ENCODE assay signal across 18 cellular contexts in the genomic region with DNA sequence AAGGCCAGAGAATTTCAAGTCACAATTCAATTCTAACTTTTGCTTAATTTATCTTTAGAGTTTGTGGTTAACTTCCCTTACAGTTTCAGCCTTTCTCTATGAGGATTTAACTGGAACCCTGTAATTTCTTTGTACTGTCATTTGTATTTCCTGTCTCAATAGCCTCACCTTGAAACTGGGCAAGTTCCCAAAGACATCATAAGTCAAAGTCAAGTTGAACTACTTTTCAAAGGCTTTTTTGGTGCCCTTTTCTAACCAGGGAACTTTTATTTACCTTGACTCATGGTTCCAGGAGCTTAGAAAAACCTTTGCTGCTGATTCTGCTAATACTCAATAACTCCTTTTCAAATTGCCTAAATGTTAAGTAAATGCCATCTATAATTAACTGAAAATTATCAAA.
DNase-seq lines count a peak whose midpoint lies in the region; ATAC-seq, FAIRE-seq and TF ChIP-seq lines count a peak whose summit lies in the region.
"Had no signal": no experiment of that assay in that cellular context is flagged by ENCODE, and none has a peak within 500 bp of the region (broad histone marks: within the 10 kb centered on the region; RNA-seq: fewer than 3 reads in every experiment).

No MANE protein-coding gene starts in this region.

- BruUV-seq in endothelial cell of umbilical vein (replicated peaks; lab: Mats Ljungman, UMichigan), result no TSS peak

- no peak for TF ChIP-seq CTCF in endothelial cell of umbilical vein (IDR thresholded peaks at IDR 0.05; ENCODE audit: extremely low read depth in 1 of 2, insufficient read depth in 1 of 2, low read depth in 1 of 2, low read length in 2 of 2)
- no peak for TF ChIP-seq CTCF in prostate gland (IDR thresholded peaks at IDR 0.05)

- dilution Hi-C loops in endothelial cell of umbilical vein (cut with MboI; ENCODE audit: extremely low pct_ligation_motif_present, low sequenced_read_pairs), result no loop called here

- H3K27me3 ChIP-seq in endothelial cell of umbilical vein (ENCODE audit: control insufficient read depth in 2 of 2, insufficient read depth in 2 of 2, low read length in 2 of 2) (no peaks in the 10 kb centered on the region), prostate gland (replicated peaks; ENCODE audit: insufficient read depth) (no peaks in the 10 kb centered on the region)
- H3K27me3 ChIP-seq: BLaER1 treated with 17β-estradiol and CSF1 and Interleukin-3, amounts not matched to agents 10 nM and 100 nM; cardiac muscle cell; SJSA1 had no signal

- CTCF ChIA-PET in endothelial cell of umbilical vein (lab: Charles Lee), result interaction anchor here (0.9 to 1.5 kb wide), 2 partner anchors 13 to 320 kb away, joined by 3 to 5 read pairs; partner anchors contain the start of gene PHLDA1

- no peak for ATAC-seq in HG03159 (IDR thresholded peaks at IDR 0.05; ENCODE audit: unreplicated experiment)
- ATAC-seq in HG02623 (IDR thresholded peaks at IDR 0.05; ENCODE audit: unreplicated experiment), result no peak
- no peak for ATAC-seq in GM19455 (IDR thresholded peaks at IDR 0.05; ENCODE audit: unreplicated experiment)

- H3K79me2 ChIP-seq in endothelial cell of umbilical vein (ENCODE audit: control insufficient read depth, insufficient read depth, low read length), result no peaks in the 10 kb centered on the region

- DNase-seq in H54 (ENCODE audit: insufficient read length, low spot score) (no peak), NCI-H69 (lab: John Stamatoyannopoulos, UW) (peak; percentile 74), endothelial cell of umbilical vein (ENCODE audit: low read depth, low spot score) (no peak), prostate gland (ENCODE audit: low spot score) (peak; percentile 39)
- DNase-seq: activated T-cell treated with anti-CD3 and anti-CD28 coated beads for 4 hours; DMS79 treated with DMSO at 0.1 percent for 48 hours; effector CD4-positive, alpha-beta T cell; NCI-H2081 treated with DMSO at 0.1 percent for 48 hours; NCI-H82; nephron progenitor cell had no signal

- H3K9ac ChIP-seq in endothelial cell of umbilical vein (replicated peaks; ENCODE audit: extremely low read depth, insufficient read depth, low read length), result no peak overlapping the region
- H3K9ac ChIP-seq: BLaER1 treated with 17β-estradiol and CSF1 and Interleukin-3, amounts not matched to agents 10 nM and 100 nM had no signal

- no peak overlapping the region for H3K27ac ChIP-seq in endothelial cell of umbilical vein (ENCODE audit: insufficient read depth, low read depth, low read length)
- H3K27ac ChIP-seq in prostate gland, result no peak overlapping the region
- H3K27ac ChIP-seq: BLaER1 treated with 17β-estradiol and CSF1 and Interleukin-3, amounts not matched to agents 10 nM and 100 nM; cardiac muscle cell; SJSA1; thoracic aorta had no signal

- H3K9me3 ChIP-seq in endothelial cell of umbilical vein (replicated peaks; ENCODE audit: control insufficient read depth, insufficient read depth, low read length), result no peaks in the 10 kb centered on the region
- H3K9me3 ChIP-seq in prostate gland, result no peaks in the 10 kb centered on the region
- H3K9me3 ChIP-seq: BLaER1 treated with 17β-estradiol and CSF1 and Interleukin-3, amounts not matched to agents 10 nM and 100 nM; SJSA1; thoracic aorta had no signal

- H3K36me3 ChIP-seq in endothelial cell of umbilical vein (ENCODE audit: control insufficient read depth in 2 of 2, extremely low read depth in 1 of 2, insufficient read depth in 2 of 2, low read length in 2 of 2), result no peaks in the 10 kb centered on the region
- H3K36me3 ChIP-seq in prostate gland, result no peaks in the 10 kb centered on the region
- H3K36me3 ChIP-seq: BLaER1 treated with 17β-estradiol and CSF1 and Interleukin-3, amounts not matched to agents 10 nM and 100 nM; cardiac muscle cell; SJSA1; thoracic aorta had no signal

- no peak overlapping the region for H2AFZ ChIP-seq in endothelial cell of umbilical vein (ENCODE audit: low read depth, low read length)

- H3K4me2 ChIP-seq in endothelial cell of umbilical vein (ENCODE audit: insufficient read depth, low read length), result no peak overlapping the region
- H3K4me2 ChIP-seq: BLaER1 treated with 17β-estradiol and CSF1 and Interleukin-3, amounts not matched to agents 10 nM and 100 nM had no signal

- H3K9me1 ChIP-seq in endothelial cell of umbilical vein (replicated peaks; ENCODE audit: control insufficient read depth, extremely low read depth, insufficient read depth, low read length), result no peaks in the 10 kb centered on the region

- intact Hi-C loops in endothelial cell of umbilical vein (cut with micrococcal nuclease), result no loop called here
- intact Hi-C loops in prostate gland (cut with DNase I), result no loop called here

- FAIRE-seq in H54 (lab: Jason Lieb, UNC) (peak; percentile 88), endothelial cell of umbilical vein (lab: Jason Lieb, UNC) (peak; percentile 46)

- H3K4me1 ChIP-seq in endothelial cell of umbilical vein (ENCODE audit: control insufficient read depth, extremely low read depth, insufficient read depth, low read length) (peaks cover 11% of the 10 kb centered on the region), prostate gland (replicated peaks) (no peaks in the 10 kb centered on the region)

- TF ChIP-seq POLR2A in H54 (IDR thresholded peaks at IDR 0.05; ENCODE audit: low read depth, low read length) (no peak), endothelial cell of umbilical vein (IDR thresholded peaks at IDR 0.05; ENCODE audit: low read depth, low read length) (no peak), prostate gland (IDR thresholded peaks at IDR 0.05) (no peak)

- POLR2A ChIA-PET in endothelial cell of umbilical vein (lab: Charles Lee), result no interaction called here

- H4K20me1 ChIP-seq in endothelial cell of umbilical vein (replicated peaks; ENCODE audit: control insufficient read depth, extremely low read depth, insufficient read depth, low read length), result no peaks in the 10 kb centered on the region
- H4K20me1 ChIP-seq: BLaER1 treated with 17β-estradiol and CSF1 and Interleukin-3, amounts not matched to agents 10 nM and 100 nM had no signal

- H3K4me3 ChIP-seq in endothelial cell of umbilical vein (replicated peaks in 1 of 3; ENCODE audit: insufficient read depth in 1 of 3, low read depth in 1 of 3, low read length in 3 of 3) (no peak overlapping the region), prostate gland (no peak overlapping the region)
- H3K4me3 ChIP-seq: BLaER1 treated with 17β-estradiol and CSF1 and Interleukin-3, amounts not matched to agents 10 nM and 100 nM; cardiac muscle cell; lung; SJSA1; thoracic aorta had no signal

TF ChIP-seq in endothelial cell of umbilical vein, 7 proteins besides CTCF, POLR2A, EP300 and RAD21:
- TF ChIP-seq, protein P1, sequence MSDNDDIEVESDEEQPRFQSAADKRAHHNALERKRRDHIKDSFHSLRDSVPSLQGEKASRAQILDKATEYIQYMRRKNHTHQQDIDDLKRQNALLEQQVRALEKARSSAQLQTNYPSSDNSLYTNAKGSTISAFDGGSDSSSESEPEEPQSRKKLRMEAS (IDR thresholded peaks at IDR 0.05; ENCODE audit: insufficient read depth, insufficient read length), result no peak
- TF ChIP-seq MYC (IDR thresholded peaks at IDR 0.05; ENCODE audit: low read depth, low read length) (no peak), FOS (IDR thresholded peaks at IDR 0.05; ENCODE audit: borderline replicate concordance, insufficient read depth, low read length) (no peak), EZH2 (IDR thresholded peaks at IDR 0.05; ENCODE audit: borderline replicate concordance, low read depth, low read length, severe bottlenecking) (no peak), GATA2 (IDR thresholded peaks at IDR 0.05; ENCODE audit: insufficient read depth, insufficient read length, low read depth, low read length) (no peak), POLR2AphosphoS5 (IDR thresholded peaks at IDR 0.05; ENCODE audit: insufficient read depth, low read depth, low read length) (no peak), JUN (IDR thresholded peaks at IDR 0.05; ENCODE audit: borderline replicate concordance, insufficient read depth, insufficient read length, low read depth) (no peak)
TF ChIP-seq in endothelial cell of umbilical vein: peak in this region for 0.

Comparison
In these comparisons a context has a peak if more than half of its experiments do, and no peak if none do; other contexts are left out.
1. DNase-seq: peak in NCI-H69 (single experiment) and prostate gland (single experiment); none in H54 (single experiment) and endothelial cell of umbilical vein (single experiment).